Comparison of ENCODE assay signal across 8 cellular contexts in the genomic region with DNA sequence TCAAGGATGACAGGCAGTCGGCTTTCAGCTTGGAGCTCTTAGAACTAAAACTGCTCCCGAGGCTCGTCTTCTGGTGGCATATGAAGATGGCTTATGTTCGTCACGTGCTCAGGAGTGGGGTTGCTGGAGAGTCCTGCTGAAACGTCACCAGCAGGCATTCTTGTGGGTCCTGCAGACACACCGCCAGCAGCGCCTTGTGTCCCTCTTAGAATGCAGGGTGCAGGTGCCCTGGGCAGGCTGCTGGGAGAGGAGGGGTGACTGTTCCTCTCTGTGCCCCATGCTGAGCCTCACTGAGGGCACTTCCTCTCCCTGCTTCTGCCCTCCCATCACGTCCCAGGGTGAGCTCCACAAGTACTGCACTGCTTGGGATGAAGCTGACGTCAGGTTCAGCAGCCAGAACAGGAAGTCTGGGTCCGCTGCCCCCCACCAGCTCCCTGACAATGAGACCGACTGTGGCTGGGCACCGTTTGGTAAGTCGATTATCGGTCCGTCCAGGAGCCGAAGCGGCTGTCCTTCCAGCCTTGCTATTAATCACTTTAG. TPM values are rescaled to one million over a fixed set of nuclear protein-coding genes. Genes with fewer than 3 reads are reported as not detected.
A peak's percentile ranks its signal among the peaks of the same experiment; 100 is the strongest.
DNase-seq lines count a peak whose midpoint lies in the region.

No MANE protein-coding gene starts in this region.

- no peak for DNase-seq in activated T-cell treated with anti-CD3 and anti-CD28 coated beads, Interleukin-2, amount 50 U/mL, for 24 hours
- no peak for DNase-seq in activated T-cell treated with anti-CD3 and anti-CD28 coated beads, Interleukin-2, amount 50 U/mL, for 1 hour
- DNase-seq in NCI-H2081 treated with DMSO at 0.1 percent for 48 hours (lab: John Stamatoyannopoulos, UW), result peak; percentile 3
- DNase-seq in globus pallidus (ENCODE audit: low spot score), result peak; percentile 31
- DNase-seq in HuH-7 (ENCODE audit: low spot score), result no peak
- DNase-seq in DMS 273 treated with DMSO at 0.1 percent for 48 hours (lab: John Stamatoyannopoulos, UW), result no peak
- no peak for DNase-seq in H4 (ENCODE audit: low spot score)

- no peaks in the 10 kb centered on the region for H3K9me3 Mint-ChIP-seq in activated T-cell treated with anti-CD3 and anti-CD28 coated beads, Interleukin-2, amount 50 U/mL, for 24 hours

- peak overlapping the region; percentile 52 for H3K4me3 Mint-ChIP-seq in activated T-cell treated with anti-CD3 and anti-CD28 coated beads, Interleukin-2, amount 50 U/mL, for 24 hours

- no peak overlapping the region for H3K9ac ChIP-seq in subcutaneous abdominal adipose tissue (ENCODE audit: low read length in 5 of 5)

- peak overlapping the region; percentile 79 for H3K27ac Mint-ChIP-seq in activated T-cell treated with anti-CD3 and anti-CD28 coated beads, Interleukin-2, amount 50 U/mL, for 24 hours

- H3K27me3 Mint-ChIP-seq in activated T-cell treated with anti-CD3 and anti-CD28 coated beads, Interleukin-2, amount 50 U/mL, for 24 hours, result no peaks in the 10 kb centered on the region

- H3K27ac ChIP-seq in subcutaneous abdominal adipose tissue (ENCODE audit: low read depth, low read length), result no peak overlapping the region

- H3K9me3 ChIP-seq in subcutaneous abdominal adipose tissue (ENCODE audit: control insufficient read depth in 5 of 5, low read length in 5 of 5), result no peaks in the 10 kb centered on the region

- peaks cover 58% of the 10 kb centered on the region for H3K36me3 Mint-ChIP-seq in activated T-cell treated with anti-CD3 and anti-CD28 coated beads, Interleukin-2, amount 50 U/mL, for 24 hours (ENCODE audit: low read depth)

- H3K36me3 ChIP-seq in subcutaneous abdominal adipose tissue (ENCODE audit: control insufficient read depth in 5 of 5, insufficient read depth in 5 of 5, low read length in 5 of 5), result peaks cover 0 to 15% (median 2%) of the 10 kb centered on the region in 5 donors

- peaks cover 2 to 36% (median 6%) of the 10 kb centered on the region in 5 donors for H3K4me1 ChIP-seq in subcutaneous abdominal adipose tissue (ENCODE audit: control insufficient read depth in 5 of 5, insufficient read depth in 5 of 5, low read length in 5 of 5)

- peaks cover 0 to 6% (median 0%) of the 10 kb centered on the region in 5 donors for H3K27me3 ChIP-seq in subcutaneous abdominal adipose tissue (ENCODE audit: control insufficient read depth in 5 of 5, insufficient read depth in 4 of 5, low read length in 5 of 5)

- peaks cover 33% of the 10 kb centered on the region for H3K4me1 Mint-ChIP-seq in activated T-cell treated with anti-CD3 and anti-CD28 coated beads, Interleukin-2, amount 50 U/mL, for 24 hours (ENCODE audit: low read depth)

- peak overlapping the region in 3 of 5 donors; percentile 36 to 51 (median 44) for H3K4me3 ChIP-seq in subcutaneous abdominal adipose tissue (ENCODE audit: low read depth in 1 of 5, low read length in 5 of 5)

RNA-seq across cellular contexts. Expression of a gene that starts 20.8 kb away (rescaled TPM):
- 6.7 and 9.2 TPM in 2 replicates for total RNA-seq in H4 (2014; rRNA removed; shearing (Covaris generic))

RNA-seq across cellular contexts. Expression of a gene that starts 38.4 kb away (rescaled TPM):
- not detected in 2 replicates for total RNA-seq in H4 (2014; rRNA removed; shearing (Covaris generic))

Comparison
In these comparisons a context has a peak if more than half of its experiments do, and no peak if none do; other contexts are left out.
1. DNase-seq: peak in NCI-H2081 treated with DMSO at 0.1 percent for 48 hours (single experiment) and globus pallidus (single experiment); none in activated T-cell treated with anti-CD3 and anti-CD28 coated beads, Interleukin-2, amount 50 U/mL, for 24 hours (single experiment), activated T-cell treated with anti-CD3 and anti-CD28 coated beads, Interleukin-2, amount 50 U/mL, for 1 hour (single experiment), HuH-7 (single experiment), DMS 273 treated with DMSO at 0.1 percent for 48 hours (single experiment) and H4 (single experiment).